Comparison of ENCODE assay signal across 9 cellular contexts in the genomic region with DNA sequence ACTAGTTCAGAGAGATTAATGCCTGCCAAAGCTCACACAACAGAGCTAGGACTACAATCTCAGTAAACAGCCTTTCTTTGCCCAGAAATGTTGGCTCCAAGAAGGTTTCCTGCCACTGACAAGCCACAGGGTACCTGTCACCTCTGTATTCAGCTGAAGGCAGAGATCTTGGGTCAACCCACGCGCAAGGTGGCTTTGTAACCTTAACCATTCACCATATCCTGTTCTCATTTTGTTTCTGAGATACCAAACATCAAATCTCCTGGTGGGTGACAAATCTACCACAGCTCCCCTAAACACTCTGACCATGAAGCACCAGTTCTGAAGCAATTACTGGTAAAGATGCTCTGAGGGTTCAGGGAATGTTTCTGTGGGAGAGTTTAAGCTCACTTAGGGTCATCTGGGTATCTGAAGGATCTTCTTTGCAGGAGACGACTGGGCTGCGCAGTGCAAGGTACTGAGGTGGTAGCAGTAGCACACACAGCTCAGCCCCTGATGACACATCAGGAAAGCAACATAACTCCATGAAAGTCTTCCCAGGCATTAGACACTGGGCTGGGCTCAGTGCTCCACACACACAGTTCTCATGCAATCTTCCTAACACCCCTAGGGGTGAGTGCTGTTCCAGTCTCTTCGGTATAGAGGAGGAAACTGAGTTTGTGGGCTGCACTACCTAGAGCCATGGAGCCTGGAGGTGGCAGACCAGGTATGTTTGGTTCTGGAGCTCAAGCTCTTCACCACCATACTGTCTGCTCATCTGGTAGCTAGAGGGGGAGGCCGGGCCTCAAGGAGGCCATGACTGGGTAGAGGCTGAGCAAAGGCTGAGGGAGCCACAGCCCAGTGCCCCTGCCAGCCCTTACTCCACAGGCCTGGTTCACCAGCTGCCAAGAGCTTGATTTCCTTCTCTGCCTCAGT. TPM values are rescaled to one million over a fixed set of nuclear protein-coding genes. Genes with fewer than 3 reads are reported as not detected.
A peak's percentile ranks its signal among the peaks of the same experiment; 100 is the strongest.
DNase-seq lines count a peak whose midpoint lies in the region; ATAC-seq and TF ChIP-seq lines count a peak whose summit lies in the region.
"Had no signal": no experiment of that assay in that cellular context is flagged by ENCODE, and none has a peak within 500 bp of the region (broad histone marks: within the 10 kb centered on the region; RNA-seq: fewer than 3 reads in every experiment).

No MANE protein-coding gene starts in this region.

- H3K27ac ChIP-seq in esophagus squamous epithelium = peak overlapping the region in 2 of 4 donors; percentile 61 to 67
- H3K27ac ChIP-seq: SJSA1 had no signal

- DNase-seq in T-helper 22 cell (ENCODE audit: low read depth) (peak; percentile 27), mucosa of descending colon (peak in 1 of 3 donors; percentile 29), GM03348 (ENCODE audit: low spot score) (no peak), esophagus squamous epithelium (lab: John Stamatoyannopoulos, UW) (no peak), NCI-H1436 (lab: John Stamatoyannopoulos, UW) (no peak)
- peak; percentile 64 to 75 for DNase-seq in activated T-cell treated with anti-CD3 and anti-CD28 coated beads, Interleukin-2, amount 50 U/mL, for 48 hours
- peak; percentile 67 for DNase-seq in stimulated activated naive CD8-positive, alpha-beta T cell treated with anti-CD3 and anti-CD28 coated beads, Interleukin-15, Interleukin-2, amounts not matched to agents 100 U/mL and 50 U/mL, for 24 hours
- DNase-seq: NCI-H510A treated with DMSO at 0.1 percent for 48 hours had no signal

- ATAC-seq in mucosa of descending colon = peak; percentile 67
- peak; percentile 75 for ATAC-seq in stimulated activated naive CD8-positive, alpha-beta T cell treated with anti-CD3 and anti-CD28 coated beads, Interleukin-15, Interleukin-2, amounts not matched to agents 100 U/mL and 50 U/mL, for 24 hours

- no peaks in the 10 kb centered on the region for H3K27me3 ChIP-seq in esophagus squamous epithelium
- H3K27me3 ChIP-seq: SJSA1 had no signal

- TF ChIP-seq POLR2A in esophagus squamous epithelium (IDR thresholded peaks at IDR 0.05) = peak in 1 of 4 donors; percentile 19

- no peaks in the 10 kb centered on the region for H3K36me3 ChIP-seq in mucosa of descending colon (ENCODE audit: low read depth)
- peaks cover 19 to 100% (median 60%) of the 10 kb centered on the region in 3 donors for H3K36me3 ChIP-seq in esophagus squamous epithelium

- H3K4me3 ChIP-seq in mucosa of descending colon (no peak overlapping the region), esophagus squamous epithelium (no peak overlapping the region)
- H3K4me3 ChIP-seq: SJSA1 had no signal

- H3K4me1 ChIP-seq in mucosa of descending colon (ENCODE audit: low read depth) = no peaks in the 10 kb centered on the region
- H3K4me1 ChIP-seq in esophagus squamous epithelium = peaks cover 0 to 17% (median 0%) of the 10 kb centered on the region in 3 donors

- intact Hi-C loops in mucosa of descending colon (cut with DNase I, micrococcal nuclease) = no loop called here
- intact Hi-C loops in esophagus squamous epithelium (cut with DNase I) = no loop called here

- H3K9me3 ChIP-seq in mucosa of descending colon (no peaks in the 10 kb centered on the region), esophagus squamous epithelium (no peaks in the 10 kb centered on the region)
- H3K9me3 ChIP-seq: SJSA1 had no signal

- TF ChIP-seq CTCF in mucosa of descending colon (IDR thresholded peaks at IDR 0.05) = no peak
- TF ChIP-seq CTCF in esophagus squamous epithelium (IDR thresholded peaks at IDR 0.05) = no peak

- WGBS in esophagus squamous epithelium, 2 donors = 83 to 98% methylated on average over 4 to 5 of the region's 6 CpGs

RNA-seq across cellular contexts. Expression of a gene that starts 7.7 kb away (rescaled TPM):
- 1 to 10 TPM; 1.5 to 3.6 (median 1.7) TPM for total RNA-seq in mucosa of descending colon
- 10 to 100 TPM in 1 of 4 donors, 1 to 10 TPM in 3; 1.7 to 12.0 (median 4.4) TPM for total RNA-seq in esophagus squamous epithelium
- total RNA-seq: SJSA1 had no signal

RNA-seq across cellular contexts. Expression of a gene that starts 44.7 kb away (rescaled TPM):
- total RNA-seq in mucosa of descending colon = 10 to 100 TPM; 25.4 to 76.5 (median 27.7) TPM
- 10 to 100 TPM; 17.8 to 33.3 (median 25.0) TPM for total RNA-seq in esophagus squamous epithelium

Comparison
In these comparisons a context has a peak if more than half of its experiments do, and no peak if none do; other contexts are left out.
1. DNase-seq: peak in T-helper 22 cell (single experiment), activated T-cell treated with anti-CD3 and anti-CD28 coated beads, Interleukin-2, amount 50 U/mL, for 48 hours (2 of 2) and stimulated activated naive CD8-positive, alpha-beta T cell treated with anti-CD3 and anti-CD28 coated beads, Interleukin-15, Interleukin-2, amounts not matched to agents 100 U/mL and 50 U/mL, for 24 hours (single experiment); none in GM03348 (single experiment), esophagus squamous epithelium (single experiment) and NCI-H1436 (single experiment).